ENCODE assay signal across 1 cellular context in the genomic region with DNA sequence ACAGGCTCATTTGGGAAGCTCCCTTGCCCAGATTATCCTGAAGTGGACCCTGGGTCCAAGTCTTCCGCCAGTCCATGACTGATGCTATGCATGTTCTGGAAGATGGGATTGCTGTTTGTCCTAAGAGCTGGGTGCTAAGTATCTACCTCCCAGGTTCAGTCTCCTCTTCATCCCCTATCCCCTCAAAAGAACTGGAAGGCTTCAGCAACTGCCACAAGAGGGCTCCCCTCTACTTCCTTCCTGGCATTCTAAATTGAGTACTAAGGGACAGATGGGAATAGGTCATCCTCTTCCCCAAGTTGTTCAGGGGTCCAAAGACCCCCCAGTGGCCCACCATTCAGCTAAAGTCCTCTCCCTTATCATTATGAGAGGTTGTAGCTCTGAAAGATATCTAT.
TF ChIP-seq lines count a peak whose summit lies in the region.

No MANE protein-coding gene starts in this region.

TF ChIP-seq in GM12878, 131 proteins besides CTCF, POLR2A, EP300 and RAD21:
- peak; percentile 34; the same call in 1 of the 2 replicates for TF ChIP-seq SMC3 (IDR thresholded peaks at IDR 0.05; ENCODE audit: borderline replicate concordance, low read length)
- TF ChIP-seq, protein P1, sequence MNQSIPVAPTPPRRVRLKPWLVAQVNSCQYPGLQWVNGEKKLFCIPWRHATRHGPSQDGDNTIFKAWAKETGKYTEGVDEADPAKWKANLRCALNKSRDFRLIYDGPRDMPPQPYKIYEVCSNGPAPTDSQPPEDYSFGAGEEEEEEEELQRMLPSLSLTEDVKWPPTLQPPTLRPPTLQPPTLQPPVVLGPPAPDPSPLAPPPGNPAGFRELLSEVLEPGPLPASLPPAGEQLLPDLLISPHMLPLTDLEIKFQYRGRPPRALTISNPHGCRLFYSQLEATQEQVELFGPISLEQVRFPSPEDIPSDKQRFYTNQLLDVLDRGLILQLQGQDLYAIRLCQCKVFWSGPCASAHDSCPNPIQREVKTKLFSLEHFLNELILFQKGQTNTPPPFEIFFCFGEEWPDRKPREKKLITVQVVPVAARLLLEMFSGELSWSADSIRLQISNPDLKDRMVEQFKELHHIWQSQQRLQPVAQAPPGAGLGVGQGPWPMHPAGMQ (IDR thresholded peaks at IDR 0.05; ENCODE audit: borderline replicate concordance): no peak
- TF ChIP-seq SMAD5 (IDR thresholded peaks at IDR 0.05; ENCODE audit: low read depth): no peak
- TF ChIP-seq, protein P2, sequence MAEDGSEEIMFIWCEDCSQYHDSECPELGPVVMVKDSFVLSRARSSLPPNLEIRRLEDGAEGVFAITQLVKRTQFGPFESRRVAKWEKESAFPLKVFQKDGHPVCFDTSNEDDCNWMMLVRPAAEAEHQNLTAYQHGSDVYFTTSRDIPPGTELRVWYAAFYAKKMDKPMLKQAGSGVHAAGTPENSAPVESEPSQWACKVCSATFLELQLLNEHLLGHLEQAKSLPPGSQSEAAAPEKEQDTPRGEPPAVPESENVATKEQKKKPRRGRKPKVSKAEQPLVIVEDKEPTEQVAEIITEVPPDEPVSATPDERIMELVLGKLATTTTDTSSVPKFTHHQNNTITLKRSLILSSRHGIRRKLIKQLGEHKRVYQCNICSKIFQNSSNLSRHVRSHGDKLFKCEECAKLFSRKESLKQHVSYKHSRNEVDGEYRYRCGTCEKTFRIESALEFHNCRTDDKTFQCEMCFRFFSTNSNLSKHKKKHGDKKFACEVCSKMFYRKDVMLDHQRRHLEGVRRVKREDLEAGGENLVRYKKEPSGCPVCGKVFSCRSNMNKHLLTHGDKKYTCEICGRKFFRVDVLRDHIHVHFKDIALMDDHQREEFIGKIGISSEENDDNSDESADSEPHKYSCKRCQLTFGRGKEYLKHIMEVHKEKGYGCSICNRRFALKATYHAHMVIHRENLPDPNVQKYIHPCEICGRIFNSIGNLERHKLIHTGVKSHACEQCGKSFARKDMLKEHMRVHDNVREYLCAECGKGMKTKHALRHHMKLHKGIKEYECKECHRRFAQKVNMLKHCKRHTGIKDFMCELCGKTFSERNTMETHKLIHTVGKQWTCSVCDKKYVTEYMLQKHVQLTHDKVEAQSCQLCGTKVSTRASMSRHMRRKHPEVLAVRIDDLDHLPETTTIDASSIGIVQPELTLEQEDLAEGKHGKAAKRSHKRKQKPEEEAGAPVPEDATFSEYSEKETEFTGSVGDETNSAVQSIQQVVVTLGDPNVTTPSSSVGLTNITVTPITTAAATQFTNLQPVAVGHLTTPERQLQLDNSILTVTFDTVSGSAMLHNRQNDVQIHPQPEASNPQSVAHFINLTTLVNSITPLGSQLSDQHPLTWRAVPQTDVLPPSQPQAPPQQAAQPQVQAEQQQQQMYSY (CRISPR knock-in tag; IDR thresholded peaks at IDR 0.05): no peak
- TF ChIP-seq FOS (IDR thresholded peaks at IDR 0.05; ENCODE audit: borderline replicate concordance, extremely low read depth, insufficient read length): no peak
- TF ChIP-seq ETV6 (conservative IDR thresholded peaks at IDR 0.05 in 1 of 2, IDR thresholded peaks at IDR 0.05 in 1 of 2; ENCODE audit: borderline replicate concordance in 1 of 2, low read depth in 1 of 2): no peak
